In genomic region chr16:10122546-10122945, GRCh38 we compare ENCODE assay signal across 12 cellular contexts. TPM values are rescaled to one million over a fixed set of nuclear protein-coding genes. Genes with fewer than 3 reads are reported as not detected.
A peak's percentile ranks its signal among the peaks of the same experiment; 100 is the strongest.
DNase-seq lines count a peak whose midpoint lies in the region; ATAC-seq and TF ChIP-seq lines count a peak whose summit lies in the region.
"Had no signal": no experiment of that assay in that cellular context is flagged by ENCODE, and none has a peak within 500 bp of the region (broad histone marks: within the 10 kb centered on the region; RNA-seq: fewer than 3 reads in every experiment).

No MANE protein-coding gene starts in this region.

- no peak overlapping the region for H3K27ac ChIP-seq in DND-41 (ENCODE audit: low read length)

- DNase-seq in DND-41, result peak; percentile 7
- DNase-seq in HT-29 (ENCODE audit: low spot score), result peak; percentile 10
- peak; percentile 47 for DNase-seq in astrocyte of the hippocampus (ENCODE audit: low read depth, low spot score)
- DNase-seq in medulla oblongata (ENCODE audit: extremely low spot score), result peak; percentile 18
- no peak for DNase-seq in central memory CD4-positive, alpha-beta T cell
- no peak for DNase-seq in T-helper 2 cell treated with Interferon-gamma antibody and Interleukin-4, amounts not matched to agents 5 μg/mL and 100 μg/mL, for 36 hours (ENCODE audit: low spot score)
- DNase-seq: activated CD4-positive, CD25-positive, alpha-beta regulatory T cell; activated naive CD4-positive, alpha-beta T cell; DMS79; effector memory CD8-positive, alpha-beta T cell had no signal

- ATAC-seq in DND-41 (ENCODE audit: insufficient read depth, low read depth) (no peak), GM18858 (IDR thresholded peaks at IDR 0.05; ENCODE audit: unreplicated experiment) (no peak), HG03175 (IDR thresholded peaks at IDR 0.05; ENCODE audit: unreplicated experiment) (no peak)
- ATAC-seq: effector memory CD8-positive, alpha-beta T cell had no signal

- no peaks in the 10 kb centered on the region for H3K36me3 ChIP-seq in DND-41 (ENCODE audit: insufficient read depth, low read length)

- peak; percentile 37 for TF ChIP-seq CTCF in DND-41 (IDR thresholded peaks at IDR 0.05; ENCODE audit: borderline replicate concordance, extremely low read depth, low read length, poor library complexity, severe bottlenecking)

- no peak overlapping the region for H3K27ac Mint-ChIP-seq in T-helper 2 cell treated with Interferon-gamma antibody and Interleukin-4, amounts not matched to agents 5 μg/mL and 100 μg/mL, for 36 hours
- H3K27ac Mint-ChIP-seq: effector memory CD8-positive, alpha-beta T cell had no signal

- peaks cover 3% of the 10 kb centered on the region for H3K27me3 ChIP-seq in DND-41 (ENCODE audit: insufficient read depth, low read length, poor library complexity)

- H3K4me1 ChIP-seq in DND-41 (ENCODE audit: insufficient read depth, low read length), result no peaks in the 10 kb centered on the region

- no peaks in the 10 kb centered on the region for H3K9me3 ChIP-seq in DND-41 (ENCODE audit: insufficient read depth, low read length, severe bottlenecking)

- H3K9ac ChIP-seq in DND-41 (ENCODE audit: low read depth, low read length), result no peak overlapping the region

- no peaks in the 10 kb centered on the region for H4K20me1 ChIP-seq in DND-41 (ENCODE audit: insufficient read depth, low read length)

- no peaks in the 10 kb centered on the region for H3K9me3 Mint-ChIP-seq in T-helper 2 cell treated with Interferon-gamma antibody and Interleukin-4, amounts not matched to agents 5 μg/mL and 100 μg/mL, for 36 hours

- no peaks in the 10 kb centered on the region for H3K27me3 Mint-ChIP-seq in T-helper 2 cell treated with Interferon-gamma antibody and Interleukin-4, amounts not matched to agents 5 μg/mL and 100 μg/mL, for 36 hours (ENCODE audit: low read depth)

- H3K79me2 ChIP-seq in DND-41 (ENCODE audit: insufficient read depth, low read length), result no peaks in the 10 kb centered on the region

- H3K36me3 Mint-ChIP-seq in T-helper 2 cell treated with Interferon-gamma antibody and Interleukin-4, amounts not matched to agents 5 μg/mL and 100 μg/mL, for 36 hours (ENCODE audit: low read depth), result no peaks in the 10 kb centered on the region

- H2AFZ ChIP-seq in DND-41 (ENCODE audit: low read depth, low read length), result no peak overlapping the region

- H3K4me1 Mint-ChIP-seq in T-helper 2 cell treated with Interferon-gamma antibody and Interleukin-4, amounts not matched to agents 5 μg/mL and 100 μg/mL, for 36 hours (ENCODE audit: low read depth), result no peaks in the 10 kb centered on the region

- H3K4me2 ChIP-seq in DND-41 (ENCODE audit: insufficient read depth, low read length), result no peak overlapping the region

- no peak overlapping the region for H3K4me3 Mint-ChIP-seq in T-helper 2 cell treated with Interferon-gamma antibody and Interleukin-4, amounts not matched to agents 5 μg/mL and 100 μg/mL, for 36 hours
- H3K4me3 Mint-ChIP-seq: effector memory CD8-positive, alpha-beta T cell had no signal

- no peak overlapping the region for H3K4me3 ChIP-seq in DND-41 (ENCODE audit: low read depth in 1 of 2, low read length in 2 of 2)

RNA-seq across cellular contexts. Expression of gene GRIN2A, which starts 59.7 kb away (rescaled TPM):
- total RNA-seq in HT-29 (2014; rRNA removed; shearing (Covaris generic)), result not detected in 2 replicates

Comparison
In these comparisons a context has a peak if more than half of its experiments do, and no peak if none do; other contexts are left out.
1. DNase-seq: peak in DND-41 (single experiment), HT-29 (single experiment), astrocyte of the hippocampus (single experiment) and medulla oblongata (single experiment); none in central memory CD4-positive, alpha-beta T cell (single experiment) and T-helper 2 cell treated with Interferon-gamma antibody and Interleukin-4, amounts not matched to agents 5 μg/mL and 100 μg/mL, for 36 hours (single experiment).